In the genomic region with DNA sequence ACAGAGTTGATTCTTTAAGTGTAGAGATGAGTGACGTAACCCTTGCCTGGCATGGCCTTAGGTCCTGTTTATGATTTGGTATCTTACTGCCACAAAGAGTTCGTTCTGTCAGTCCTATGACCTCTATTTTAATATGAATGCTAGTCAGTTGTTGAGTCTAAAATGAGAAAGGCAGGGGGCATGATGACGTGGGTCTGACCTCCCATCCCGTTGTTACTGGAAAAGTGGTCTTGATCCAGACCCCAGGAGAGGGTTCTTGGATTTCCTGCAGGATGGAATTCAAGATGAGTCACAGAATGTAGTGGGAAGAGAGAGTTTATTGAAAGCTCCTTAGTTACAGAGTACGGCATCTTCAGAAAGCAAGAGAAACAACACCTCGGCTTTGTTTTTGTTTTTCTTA, we compare ENCODE assay signal across 27 cellular contexts.
"Had no signal": no experiment of that assay in that cellular context is flagged by ENCODE, and none has a peak within 500 bp of the region (broad histone marks: within the 10 kb centered on the region; RNA-seq: fewer than 3 reads in every experiment).

No MANE protein-coding gene starts in this region.

- H3K27me3 Mint-ChIP-seq: dendritic cell treated with granulocyte-macrophage colony-stimulating factor and Interleukin-4, amounts not matched to agents 40 ng/mL and 50 ng/mL, for 4 days; naive B cell; natural killer cell treated with Interleukin-12 subunit alpha and Interleukin-12 subunit beta and Interleukin-15 and Interleukin-18, amount 100 ng/mL, for 72 hours; stimulated activated naive B cell treated with anti-CD40 and anti-IgM and Interleukin-4, amounts not matched to agents 10 μg/mL and 1 μg/mL and 100 μg/mL, for 72 hours; stimulated activated naive CD8-positive, alpha-beta T cell treated with anti-CD3 and anti-CD28 coated beads, Interleukin-15, Interleukin-2, amounts not matched to agents 100 ng/mL and 50 ng/mL, for 24 hours had no signal

- ATAC-seq: esophagus mucosa; gastrocnemius medialis; left cardiac atrium; left lung; natural killer cell treated with Interleukin-12 subunit alpha and Interleukin-12 subunit beta and Interleukin-15 and Interleukin-18, amount 100 ng/mL, for 72 hours; stimulated activated naive B cell treated with anti-CD40 and anti-IgM and Interleukin-4, amounts not matched to agents 10 μg/mL and 1 μg/mL and 100 μg/mL, for 72 hours had no signal

- H3K27ac Mint-ChIP-seq: dendritic cell treated with granulocyte-macrophage colony-stimulating factor and Interleukin-4, amounts not matched to agents 40 ng/mL and 50 ng/mL, for 4 days; endodermal cell; mesothelial cell of epicardium; naive B cell; natural killer cell treated with Interleukin-12 subunit alpha and Interleukin-12 subunit beta and Interleukin-15 and Interleukin-18, amount 100 ng/mL, for 72 hours; neural progenitor cell; stimulated activated naive B cell treated with anti-CD40 and anti-IgM and Interleukin-4, amounts not matched to agents 10 μg/mL and 1 μg/mL and 100 μg/mL, for 72 hours; stimulated activated naive CD8-positive, alpha-beta T cell treated with anti-CD3 and anti-CD28 coated beads, Interleukin-15, Interleukin-2, amounts not matched to agents 100 ng/mL and 50 ng/mL, for 24 hours had no signal

- H3K9me3 ChIP-seq: colonic mucosa, gastrocnemius medialis, mucosa of descending colon, prostate gland, right atrium auricular region, sigmoid colon, suprapubic skin had no signal

- H3K4me1 Mint-ChIP-seq: naive B cell; stimulated activated naive B cell treated with anti-CD40 and anti-IgM and Interleukin-4, amounts not matched to agents 10 μg/mL and 1 μg/mL and 100 μg/mL, for 72 hours had no signal

- H3K4me2 ChIP-seq: neural progenitor cell had no signal

- H2AFZ ChIP-seq: neural progenitor cell had no signal

- H3K4me3 ChIP-seq: colonic mucosa, gastrocnemius medialis, left lung, mucosa of descending colon, neural progenitor cell, prostate gland, right atrium auricular region, sigmoid colon, spleen, suprapubic skin had no signal

- H3K36me3 ChIP-seq: colonic mucosa, gastrocnemius medialis, left lung, neural progenitor cell, prostate gland, right atrium auricular region, sigmoid colon, spleen, suprapubic skin had no signal

- H3K36me3 Mint-ChIP-seq: mesothelial cell of epicardium; naive B cell; natural killer cell treated with Interleukin-12 subunit alpha and Interleukin-12 subunit beta and Interleukin-15 and Interleukin-18, amount 100 ng/mL, for 72 hours; stimulated activated naive B cell treated with anti-CD40 and anti-IgM and Interleukin-4, amounts not matched to agents 10 μg/mL and 1 μg/mL and 100 μg/mL, for 72 hours had no signal

- H3K27ac ChIP-seq: colonic mucosa, epithelial cell of prostate, gastrocnemius medialis, left lung, neural progenitor cell, prostate gland, right atrium auricular region, sigmoid colon, spleen, suprapubic skin had no signal

- H3K4me3 Mint-ChIP-seq: dendritic cell treated with granulocyte-macrophage colony-stimulating factor and Interleukin-4, amounts not matched to agents 40 ng/mL and 50 ng/mL, for 4 days; endodermal cell; mesothelial cell of epicardium; naive B cell; natural killer cell treated with Interleukin-12 subunit alpha and Interleukin-12 subunit beta and Interleukin-15 and Interleukin-18, amount 100 ng/mL, for 72 hours; neural progenitor cell; stimulated activated naive B cell treated with anti-CD40 and anti-IgM and Interleukin-4, amounts not matched to agents 10 μg/mL and 1 μg/mL and 100 μg/mL, for 72 hours; stimulated activated naive CD8-positive, alpha-beta T cell treated with anti-CD3 and anti-CD28 coated beads, Interleukin-15, Interleukin-2, amounts not matched to agents 100 ng/mL and 50 ng/mL, for 24 hours had no signal

- H3K9ac ChIP-seq: neural progenitor cell had no signal

- H3K4me1 ChIP-seq: colonic mucosa, gastrocnemius medialis, left lung, prostate gland, right atrium auricular region, sigmoid colon, spleen, suprapubic skin had no signal

- DNase-seq: colonic mucosa; effector CD8-positive, alpha-beta T cell; endodermal cell; foreskin fibroblast; gastrocnemius medialis; head of caudate nucleus; left cardiac atrium; left lung; mesenchymal stem cell; naive B cell; nucleus accumbens; sigmoid colon; spleen; stimulated activated CD4-positive, alpha-beta T cell treated with anti-CD3 and anti-CD28 coated beads, Interleukin-2, amount 100 ng/mL, for 48 hours; stimulated activated naive B cell treated with anti-CD40 and anti-IgM and Interleukin-4, amounts not matched to agents 10 μg/mL and 1 μg/mL and 100 μg/mL, for 72 hours; trophoblast cell had no signal

- H3K9me3 Mint-ChIP-seq: mesothelial cell of epicardium had no signal

- H3K27me3 ChIP-seq: colonic mucosa, gastrocnemius medialis, left lung, neural progenitor cell, right atrium auricular region, sigmoid colon, spleen, suprapubic skin had no signal
